ENCODE assay signal across 1 cellular context in the genomic region with DNA sequence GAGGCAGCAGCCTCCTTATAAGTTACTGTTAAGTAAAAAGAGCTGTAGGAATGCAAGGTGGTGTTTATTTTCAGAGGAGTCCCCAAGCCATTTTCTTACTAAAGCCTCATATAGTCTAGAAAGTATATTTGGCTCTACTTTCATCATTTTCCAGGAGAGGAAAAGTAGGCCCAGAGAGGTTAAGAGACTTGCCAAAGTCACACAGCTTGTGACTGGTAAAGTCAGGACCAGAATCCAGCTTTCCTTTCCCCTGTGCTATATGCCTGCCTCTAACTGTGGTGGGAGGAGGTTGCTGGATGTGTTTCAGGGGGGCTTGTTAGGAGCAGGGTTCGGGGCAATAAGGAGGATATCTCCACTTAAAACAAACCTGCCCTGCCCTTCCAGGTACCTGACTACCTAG.
TF ChIP-seq lines count a peak whose summit lies in the region.

No MANE protein-coding gene starts in this region.

TF ChIP-seq in HepG2, 621 proteins besides CTCF, POLR2A, EP300 and RAD21:
- TF ChIP-seq ZNF768 (CRISPR knock-in tag; IDR thresholded peaks at IDR 0.05) = peak; percentile 45; the same call in 1 of the 2 replicates
- no peak for TF ChIP-seq ZNF550 (CRISPR knock-in tag; IDR thresholded peaks at IDR 0.05; ENCODE audit: borderline replicate concordance)
TF ChIP-seq in HepG2: peak in this region for 1.
